ENCODE assay signal across 8 cellular contexts in genomic region chr7:91940171-91940570, GRCh38. TPM values are rescaled to one million over a fixed set of nuclear protein-coding genes. Genes with fewer than 3 reads are reported as not detected.
A peak's percentile ranks its signal among the peaks of the same experiment; 100 is the strongest.
DNase-seq lines count a peak whose midpoint lies in the region; ATAC-seq and TF ChIP-seq lines count a peak whose summit lies in the region.

No MANE protein-coding gene starts in this region.

- peaks cover 10% of the 10 kb centered on the region for H3K4me1 Mint-ChIP-seq in activated T-helper 17 cell treated with anti-CD3 and anti-CD28 coated beads, Interleukin-2, amount 50 U/mL, for 72 hours

- H3K27ac Mint-ChIP-seq in activated T-helper 17 cell treated with anti-CD3 and anti-CD28 coated beads, Interleukin-2, amount 50 U/mL, for 72 hours = peak overlapping the region; percentile 96

- peaks cover 6% of the 10 kb centered on the region for H3K36me3 Mint-ChIP-seq in activated T-helper 17 cell treated with anti-CD3 and anti-CD28 coated beads, Interleukin-2, amount 50 U/mL, for 72 hours (ENCODE audit: low read depth)

- TF ChIP-seq CTCF in omental fat pad (IDR thresholded peaks at IDR 0.05) = no peak

- H3K27me3 Mint-ChIP-seq in activated T-helper 17 cell treated with anti-CD3 and anti-CD28 coated beads, Interleukin-2, amount 50 U/mL, for 72 hours = no peaks in the 10 kb centered on the region

- H3K9me3 Mint-ChIP-seq in activated T-helper 17 cell treated with anti-CD3 and anti-CD28 coated beads, Interleukin-2, amount 50 U/mL, for 72 hours = no peaks in the 10 kb centered on the region

- ATAC-seq in HG02763 (IDR thresholded peaks at IDR 0.05; ENCODE audit: unreplicated experiment) (peak; percentile 16), omental fat pad (ENCODE audit: low FRiP score) (peak; percentile 43), HG03521 (IDR thresholded peaks at IDR 0.05; ENCODE audit: unreplicated experiment) (no peak)
- ATAC-seq in activated T-helper 17 cell treated with anti-CD3 and anti-CD28 coated beads, Interleukin-2, amount 50 U/mL, for 72 hours (replicated peaks) = peak; percentile 35

- DNase-seq in NCI-H345 (lab: John Stamatoyannopoulos, UW) = peak; percentile 34
- no peak for DNase-seq in NCI-H345 treated with DMSO at 0.1 percent for 48 hours (lab: John Stamatoyannopoulos, UW; ENCODE audit: unreplicated experiment)
- DNase-seq in NCI-H526 (lab: John Stamatoyannopoulos, UW) = peak; percentile 60 to 72
- DNase-seq in globus pallidus (ENCODE audit: low spot score) = peak; percentile 24
- DNase-seq in omental fat pad (ENCODE audit: low spot score) = no peak

- H3K4me3 Mint-ChIP-seq in activated T-helper 17 cell treated with anti-CD3 and anti-CD28 coated beads, Interleukin-2, amount 50 U/mL, for 72 hours = peak overlapping the region; percentile 99

RNA-seq across cellular contexts. Expression of gene AKAP9, which starts 0.5 kb away (rescaled TPM):
- 10 to 100 TPM; 33.1 to 41.6 TPM for total RNA-seq in activated T-helper 17 cell treated with anti-CD3 and anti-CD28 coated beads, Interleukin-2, amount 50 U/mL, for 72 hours
- 10 to 100 TPM; 44.4 to 73.9 (median 62.7) TPM for total RNA-seq in omental fat pad

RNA-seq across cellular contexts. Expression of gene MTERF1, which starts 59.7 kb away (rescaled TPM):
- 10 to 100 TPM; 19.5 to 24.1 TPM for total RNA-seq in activated T-helper 17 cell treated with anti-CD3 and anti-CD28 coated beads, Interleukin-2, amount 50 U/mL, for 72 hours
- total RNA-seq in omental fat pad = 1 to 10 TPM; 3.7 to 8.4 (median 7.5) TPM

Comparison
In these comparisons a context has a peak if more than half of its experiments do, and no peak if none do; other contexts are left out.
1. DNase-seq: peak in NCI-H345 (single experiment), NCI-H526 (2 of 2) and globus pallidus (single experiment); none in NCI-H345 treated with DMSO at 0.1 percent for 48 hours (single experiment) and omental fat pad (single experiment).